In genomic region chr5:9339206-9339818, GRCh38 we compare ENCODE assay signal across 10 cellular contexts.
A peak's percentile ranks its signal among the peaks of the same experiment; 100 is the strongest.
DNase-seq lines count a peak whose midpoint lies in the region; ATAC-seq and TF ChIP-seq lines count a peak whose summit lies in the region.
"Had no signal": no experiment of that assay in that cellular context is flagged by ENCODE, and none has a peak within 500 bp of the region (broad histone marks: within the 10 kb centered on the region; RNA-seq: fewer than 3 reads in every experiment).

No MANE protein-coding gene starts in this region.

- no peak overlapping the region for H3K4me3 Mint-ChIP-seq in endothelial cell (ENCODE audit: unreplicated experiment)
- H3K4me3 Mint-ChIP-seq in naive thymus-derived CD4-positive, alpha-beta T cell: no peak overlapping the region
- H3K4me3 Mint-ChIP-seq: activated naive CD8-positive, alpha-beta T cell treated with anti-CD3 and anti-CD28 coated beads, Interleukin-2, amount 10 ng/mL, durations not matched to agents 7 days and 5 days had no signal

- H3K4me1 Mint-ChIP-seq in endothelial cell (ENCODE audit: unreplicated experiment): no peaks in the 10 kb centered on the region
- peaks cover 0 to 3% (median 0%) of the 10 kb centered on the region in 7 donors for H3K4me1 Mint-ChIP-seq in naive thymus-derived CD4-positive, alpha-beta T cell
- H3K4me1 Mint-ChIP-seq: activated naive CD8-positive, alpha-beta T cell treated with anti-CD3 and anti-CD28 coated beads, Interleukin-2, amount 10 ng/mL, durations not matched to agents 7 days and 5 days had no signal

- no peak overlapping the region for H3K27ac Mint-ChIP-seq in endothelial cell (ENCODE audit: unreplicated experiment)
- no peak overlapping the region for H3K27ac Mint-ChIP-seq in naive thymus-derived CD4-positive, alpha-beta T cell
- H3K27ac Mint-ChIP-seq: activated naive CD8-positive, alpha-beta T cell treated with anti-CD3 and anti-CD28 coated beads, Interleukin-2, amount 10 ng/mL, durations not matched to agents 7 days and 5 days had no signal

- TF ChIP-seq CTCF in AG04450 (IDR thresholded peaks at IDR 0.05; ENCODE audit: low read depth, low read length) (peak; percentile 70), GM12872 (IDR thresholded peaks at IDR 0.05; ENCODE audit: insufficient read depth, low read depth, low read length) (peak; percentile 80), LNCAP (IDR thresholded peaks at IDR 0.05) (peak; percentile 31; the same call in 1 of the 2 replicates), endothelial cell (IDR thresholded peaks at IDR 0.05; ENCODE audit: unreplicated experiment) (peak; percentile 70)

- H3K9me3 Mint-ChIP-seq in endothelial cell (ENCODE audit: unreplicated experiment): no peaks in the 10 kb centered on the region
- peaks cover 0 to 13% (median 3%) of the 10 kb centered on the region in 11 donors for H3K9me3 Mint-ChIP-seq in naive thymus-derived CD4-positive, alpha-beta T cell

- no peaks in the 10 kb centered on the region for H3K9me3 ChIP-seq in AG04450 (ENCODE audit: control insufficient read depth, insufficient read depth, low read length)
- no peaks in the 10 kb centered on the region for H3K9me3 ChIP-seq in naive thymus-derived CD4-positive, alpha-beta T cell (ENCODE audit: control insufficient read depth in 2 of 3, low read length in 3 of 3)
- H3K9me3 ChIP-seq: thoracic aorta had no signal

- no peaks in the 10 kb centered on the region for H3K27me3 Mint-ChIP-seq in endothelial cell (ENCODE audit: unreplicated experiment)
- no peaks in the 10 kb centered on the region for H3K27me3 Mint-ChIP-seq in naive thymus-derived CD4-positive, alpha-beta T cell
- H3K27me3 Mint-ChIP-seq: activated naive CD8-positive, alpha-beta T cell treated with anti-CD3 and anti-CD28 coated beads, Interleukin-2, amount 10 ng/mL, durations not matched to agents 7 days and 5 days had no signal

- H3K4me3 ChIP-seq in AG04450 (ENCODE audit: low read depth, low read length): no peak overlapping the region
- no peak overlapping the region for H3K4me3 ChIP-seq in naive thymus-derived CD4-positive, alpha-beta T cell (ENCODE audit: low read length)
- H3K4me3 ChIP-seq: thoracic aorta had no signal

- DNase-seq in AG04450 (ENCODE audit: low read depth, low spot score): no peak
- DNase-seq in endothelial cell (ENCODE audit: low spot score): peak; percentile 8
- no peak for DNase-seq in NCI-H187 (lab: John Stamatoyannopoulos, UW)
- no peak for DNase-seq in naive thymus-derived CD4-positive, alpha-beta T cell
- DNase-seq in NCI-H1417 treated with DMSO at 0.1 percent for 48 hours (lab: John Stamatoyannopoulos, UW): no peak
- no peak for DNase-seq in glomerular visceral epithelial cell (ENCODE audit: extremely low spot score)
- DNase-seq: activated naive CD8-positive, alpha-beta T cell treated with anti-CD3 and anti-CD28 coated beads, Interleukin-2, amount 10 ng/mL, durations not matched to agents 7 days and 5 days had no signal

- POLR2A ChIA-PET in AG04450 (lab: Yijun Ruan, JAX): interaction anchor here (1.0 to 1.4 kb wide), 2 partner anchors 20 to 74 kb away, joined by 3 to 4 read pairs; no protein-coding TSS in a partner anchor
- POLR2A ChIA-PET in naive thymus-derived CD4-positive, alpha-beta T cell (lab: Charles Lee): no interaction called here

- H3K36me3 ChIP-seq in naive thymus-derived CD4-positive, alpha-beta T cell (ENCODE audit: control insufficient read depth in 2 of 3, insufficient read depth in 3 of 3, low read length in 3 of 3): no peaks in the 10 kb centered on the region
- H3K36me3 ChIP-seq: thoracic aorta had no signal

- H3K4me1 ChIP-seq in naive thymus-derived CD4-positive, alpha-beta T cell (ENCODE audit: control insufficient read depth in 2 of 2, insufficient read depth in 2 of 2, low read length in 2 of 2): no peaks in the 10 kb centered on the region

- H3K27me3 ChIP-seq in AG04450 (ENCODE audit: control insufficient read depth, insufficient read depth, low read length): no peaks in the 10 kb centered on the region
- no peaks in the 10 kb centered on the region for H3K27me3 ChIP-seq in naive thymus-derived CD4-positive, alpha-beta T cell (ENCODE audit: control insufficient read depth in 2 of 2, insufficient read depth in 2 of 2, low read length in 2 of 2)

- no peak for ATAC-seq in naive thymus-derived CD4-positive, alpha-beta T cell

- CTCF ChIA-PET in AG04450 (lab: Charles Lee): interaction anchor here (1.6 kb wide), 1 partner anchor 28 kb away, joined by 3 read pairs; no protein-coding TSS in a partner anchor
- CTCF ChIA-PET in naive thymus-derived CD4-positive, alpha-beta T cell (lab: Charles Lee): no interaction called here

- H3K27ac ChIP-seq in AG04450 (ENCODE audit: low read depth, low read length): no peak overlapping the region
- H3K27ac ChIP-seq in naive thymus-derived CD4-positive, alpha-beta T cell (ENCODE audit: low read depth, low read length): no peak overlapping the region
- H3K27ac ChIP-seq: thoracic aorta had no signal

- H3K36me3 Mint-ChIP-seq in endothelial cell (ENCODE audit: low read depth, unreplicated experiment): no peaks in the 10 kb centered on the region
- no peaks in the 10 kb centered on the region for H3K36me3 Mint-ChIP-seq in naive thymus-derived CD4-positive, alpha-beta T cell
- H3K36me3 Mint-ChIP-seq: activated naive CD8-positive, alpha-beta T cell treated with anti-CD3 and anti-CD28 coated beads, Interleukin-2, amount 10 ng/mL, durations not matched to agents 7 days and 5 days had no signal

- intact Hi-C loops in naive thymus-derived CD4-positive, alpha-beta T cell (cut with micrococcal nuclease): no loop called here
